In the genomic region with DNA sequence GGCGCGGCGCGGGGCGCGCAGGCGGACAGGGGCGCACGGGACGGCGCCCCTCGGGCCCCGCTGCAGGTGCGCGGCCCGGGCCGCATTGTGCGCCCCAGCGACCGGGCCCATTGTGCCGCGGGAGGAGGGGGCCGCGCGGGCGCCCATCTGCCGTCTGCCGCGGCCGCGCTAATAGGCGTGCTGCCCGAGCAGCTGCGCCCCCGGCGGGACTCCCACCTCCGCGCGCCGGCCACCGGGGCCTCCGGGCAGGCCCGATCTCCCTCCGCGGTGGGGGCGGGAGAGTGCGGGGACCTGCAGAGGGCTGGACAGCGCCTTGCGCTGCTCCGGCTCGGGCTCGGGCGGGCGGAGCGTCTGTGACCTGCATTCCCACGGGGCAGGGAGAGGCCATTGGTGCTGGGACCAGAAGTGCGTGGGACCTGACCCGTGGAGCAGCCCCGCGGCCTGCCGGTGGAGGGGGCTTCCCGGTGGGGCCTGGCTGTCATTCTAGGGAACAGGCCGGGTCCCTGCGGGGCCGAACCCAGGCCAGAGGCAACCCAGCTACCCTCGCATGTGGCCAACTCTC, we compare ENCODE assay signal across 9 cellular contexts. TPM values are rescaled to one million over a fixed set of nuclear protein-coding genes. Genes with fewer than 3 reads are reported as not detected.
DNase-seq lines count a peak whose midpoint lies in the region; ATAC-seq, FAIRE-seq and TF ChIP-seq lines count a peak whose summit lies in the region.
"Had no signal": no experiment of that assay in that cellular context is flagged by ENCODE, and none has a peak within 500 bp of the region (broad histone marks: within the 10 kb centered on the region; RNA-seq: fewer than 3 reads in every experiment).

No MANE protein-coding gene starts in this region.

- H3K27me3 Mint-ChIP-seq in naive thymus-derived CD8-positive, alpha-beta T cell: peaks cover 7 to 28% (median 20%) of the 10 kb centered on the region in 5 donors
- H3K27me3 Mint-ChIP-seq in CD4-positive, alpha-beta memory T cell: peaks cover 13 to 20% of the 10 kb centered on the region in 2 donors

- 4% methylated on average over 33 of the region's 66 CpGs; no CpG with 5 or more reads in 1 of the 2 experiments for WGBS in H1 (ENCODE audit: extremely low coverage in 1 of 2, insufficient coverage in 1 of 2, insufficient read length in 1 of 2, insufficient replicate concordance in 2 of 2, low coverage in 1 of 2, low lambda C conversion rate in 2 of 2, missing lambda C conversion rate in 1 of 2), 2 experiments

- DNase-seq in H1 (ENCODE audit: low read depth in 1 of 2, low spot score in 2 of 2): peak in 1 of 2 experiments; percentile 73
- peak in 2 of 10 donors; percentile 9 to 13 for DNase-seq in naive thymus-derived CD8-positive, alpha-beta T cell
- DNase-seq in NCI-H2171 treated with DMSO at 0.1 percent for 48 hours (lab: John Stamatoyannopoulos, UW): no peak
- no peak for DNase-seq in CD4-positive, alpha-beta memory T cell
- DNase-seq in NCI-H128 (lab: John Stamatoyannopoulos, UW; ENCODE audit: unreplicated experiment): no peak

- no peak overlapping the region for H3K27ac ChIP-seq in BLaER1 treated with 17β-estradiol and CSF1 and Interleukin-3, amounts not matched to agents 10 nM and 100 nM
- H3K27ac ChIP-seq in HUES48 (ENCODE audit: low read depth, low read length): no peak overlapping the region
- H3K27ac ChIP-seq in H1 (ENCODE audit: low read depth, low read length): no peak overlapping the region
- H3K27ac ChIP-seq in CD4-positive, alpha-beta memory T cell (ENCODE audit: low read depth, low read length): no peak overlapping the region
- H3K27ac ChIP-seq: epithelial cell of prostate had no signal

- no peak for TF ChIP-seq EP300 in H1 (IDR thresholded peaks at IDR 0.05; ENCODE audit: borderline replicate concordance in 1 of 2, low read depth in 2 of 2, low read length in 2 of 2)

- H3K18ac ChIP-seq in H1 (ENCODE audit: extremely low read depth, low read length): peak overlapping the region; percentile 60

- no peaks in the 10 kb centered on the region for H3K36me3 Mint-ChIP-seq in naive thymus-derived CD8-positive, alpha-beta T cell
- no peaks in the 10 kb centered on the region for H3K36me3 Mint-ChIP-seq in CD4-positive, alpha-beta memory T cell

- no peak overlapping the region for H3K56ac ChIP-seq in H1 (replicated peaks; ENCODE audit: insufficient read length, low read depth, low read length)

- H3K14ac ChIP-seq in H1 (ENCODE audit: insufficient read length): no peak overlapping the region

- H2AK5ac ChIP-seq in H1 (ENCODE audit: low read depth, low read length): no peak overlapping the region; the same call in 1 of the 2 replicates

- no peak overlapping the region for H2BK12ac ChIP-seq in H1 (ENCODE audit: low read depth, low read length)

- no peak overlapping the region for H4K91ac ChIP-seq in H1 (replicated peaks; ENCODE audit: insufficient read length, low read length)

- intact Hi-C loops in CD4-positive, alpha-beta memory T cell (cut with micrococcal nuclease): no loop called here

- H3K4me3 Mint-ChIP-seq in naive thymus-derived CD8-positive, alpha-beta T cell: peak overlapping the region in 8 of 10 donors; percentile 22 to 75 (median 61)
- peak overlapping the region in 2 of 8 donors; percentile 53 to 58 for H3K4me3 Mint-ChIP-seq in CD4-positive, alpha-beta memory T cell

- H3K9me3 ChIP-seq in BLaER1 treated with 17β-estradiol and CSF1 and Interleukin-3, amounts not matched to agents 10 nM and 100 nM (replicated peaks in 1 of 11): no peaks in the 10 kb centered on the region
- H3K9me3 ChIP-seq in HUES48 (ENCODE audit: control insufficient read depth, insufficient read depth, low read length) (no peaks in the 10 kb centered on the region), H1 (ENCODE audit: insufficient read depth in 2 of 2, low read depth in 1 of 2, low read length in 1 of 2) (no peaks in the 10 kb centered on the region)
- H3K9me3 ChIP-seq in CD4-positive, alpha-beta memory T cell (ENCODE audit: control insufficient read depth in 1 of 2, low read length in 2 of 2): no peaks in the 10 kb centered on the region

- POLR2A ChIA-PET in H1 (lab: Charles Lee; ENCODE audit: partially characterized antibody): interaction anchor here (1.4 to 1.6 kb wide), 2 partner anchors 9 to 11 kb away, joined by 6 to 7 read pairs; no protein-coding TSS in a partner anchor
- POLR2A ChIA-PET in naive thymus-derived CD8-positive, alpha-beta T cell (lab: Charles Lee): no interaction called here
- POLR2A ChIA-PET in CD4-positive, alpha-beta memory T cell (lab: Charles Lee; ENCODE audit: partially characterized antibody): interaction anchor here (3.4 kb wide), 1 partner anchor 81 kb away, joined by 21 read pairs; the partner anchor contains the start of gene TOLLIP

- H3K4me3 ChIP-seq in BLaER1 treated with 17β-estradiol and CSF1 and Interleukin-3, amounts not matched to agents 10 nM and 100 nM: peak overlapping the region in 1 of 10 experiments; percentile 19; a peak in 1 of 20 replicates
- H3K4me3 ChIP-seq in HUES48 (ENCODE audit: low read depth, low read length) (peak overlapping the region; percentile 80), H1 (ENCODE audit: extremely low read depth in 1 of 4, insufficient read depth in 2 of 4, low read depth in 3 of 4, low read length in 4 of 4) (peak overlapping the region; percentile 69 to 76 (median 70))
- H3K4me3 ChIP-seq in CD4-positive, alpha-beta memory T cell (ENCODE audit: low read length in 2 of 2): no peak overlapping the region

- H2AFZ ChIP-seq in H1 (ENCODE audit: low read length): no peak overlapping the region; the same call in 1 of the 2 replicates

- peaks cover 10 to 26% (median 22%) of the 10 kb centered on the region in 10 experiments for H3K4me1 ChIP-seq in BLaER1 treated with 17β-estradiol and CSF1 and Interleukin-3, amounts not matched to agents 10 nM and 100 nM
- H3K4me1 ChIP-seq in HUES48 (ENCODE audit: control insufficient read depth, insufficient read depth, low read length): peaks cover 14% of the 10 kb centered on the region
- peaks cover 0 to 15% (median 8%) of the 10 kb centered on the region in 4 experiments; a peak in 6 of 7 replicates for H3K4me1 ChIP-seq in H1 (replicated peaks in 1 of 4; ENCODE audit: control insufficient read depth in 3 of 4, insufficient read depth in 4 of 4, low read length in 3 of 4)
- H3K4me1 ChIP-seq in CD4-positive, alpha-beta memory T cell (ENCODE audit: insufficient read depth, low read length): peaks cover 9% of the 10 kb centered on the region

- peaks cover 4 to 34% of the 10 kb centered on the region in 2 experiments; a peak in 3 of 4 replicates for H3K79me2 ChIP-seq in H1 (ENCODE audit: control insufficient read depth in 1 of 2, insufficient read depth in 2 of 2, low read length in 2 of 2)

- no peak overlapping the region for H3K9ac ChIP-seq in BLaER1 treated with 17β-estradiol and CSF1 and Interleukin-3, amounts not matched to agents 10 nM and 100 nM
- H3K9ac ChIP-seq in HUES48 (ENCODE audit: low read depth, low read length) (peak overlapping the region; percentile 30; the same call in 1 of the 2 replicates), H1 (replicated peaks in 1 of 4; ENCODE audit: extremely low read depth in 1 of 4, low read depth in 3 of 4, low read length in 3 of 4) (peak overlapping the region in 3 of 4 experiments; percentile 25 to 70 (median 49); a peak in 4 of 7 replicates)

- no peak for TF ChIP-seq POLR2A in H1 (IDR thresholded peaks at IDR 0.05; ENCODE audit: control extremely low read depth in 1 of 2, low read depth in 2 of 2, low read length in 2 of 2)

- peaks cover 0 to 42% (median 10%) of the 10 kb centered on the region in 11 experiments; a peak in 15 of 22 replicates for H4K20me1 ChIP-seq in BLaER1 treated with 17β-estradiol and CSF1 and Interleukin-3, amounts not matched to agents 10 nM and 100 nM
- H4K20me1 ChIP-seq in H1 (replicated peaks in 1 of 2; ENCODE audit: control insufficient read depth in 1 of 2, insufficient read depth in 2 of 2, low read length in 2 of 2): peaks cover 9 to 19% of the 10 kb centered on the region in 2 experiments

- H3K4ac ChIP-seq in H1 (replicated peaks; ENCODE audit: insufficient read length, low read depth, low read length): no peak overlapping the region

- peaks cover 20% of the 10 kb centered on the region for H3K79me1 ChIP-seq in H1 (ENCODE audit: low read depth, low read length)

- peaks cover 2 to 14% (median 8%) of the 10 kb centered on the region in 4 donors for H3K4me1 Mint-ChIP-seq in naive thymus-derived CD8-positive, alpha-beta T cell
- H3K4me1 Mint-ChIP-seq in CD4-positive, alpha-beta memory T cell: peaks cover 4 to 20% (median 9%) of the 10 kb centered on the region in 4 donors

- ATAC-seq in naive thymus-derived CD8-positive, alpha-beta T cell: no peak
- ATAC-seq in GM18502 (IDR thresholded peaks at IDR 0.05; ENCODE audit: poor library complexity, unreplicated experiment): no peak

- no peak overlapping the region for H2BK120ac ChIP-seq in H1 (replicated peaks; ENCODE audit: low read depth, low read length)

- H2BK5ac ChIP-seq in H1 (ENCODE audit: low read depth, low read length): no peak overlapping the region

- peaks cover 53 to 67% (median 62%) of the 10 kb centered on the region in 11 experiments for H3K27me3 ChIP-seq in BLaER1 treated with 17β-estradiol and CSF1 and Interleukin-3, amounts not matched to agents 10 nM and 100 nM
- peaks cover 14% of the 10 kb centered on the region; the same call in 1 of the 2 replicates for H3K27me3 ChIP-seq in HUES48 (ENCODE audit: control insufficient read depth, insufficient read depth, low read length)
- H3K27me3 ChIP-seq in H1 (replicated peaks in 1 of 4; ENCODE audit: control insufficient read depth in 3 of 4, extremely low read depth in 1 of 4, insufficient read depth in 3 of 4, low read length in 3 of 4): peaks cover 0 to 12% (median 7%) of the 10 kb centered on the region in 4 experiments; a peak in 4 of 7 replicates
- peaks cover 8% of the 10 kb centered on the region for H3K27me3 ChIP-seq in CD4-positive, alpha-beta memory T cell (ENCODE audit: insufficient read depth, low read length)

- no peak for TF ChIP-seq CTCF in H1 (IDR thresholded peaks at IDR 0.05; ENCODE audit: control extremely low read depth in 1 of 3, insufficient read depth in 1 of 3, low read depth in 1 of 3, low read length in 3 of 3)

- no peaks in the 10 kb centered on the region for H3K9me3 Mint-ChIP-seq in naive thymus-derived CD8-positive, alpha-beta T cell
- H3K9me3 Mint-ChIP-seq in CD4-positive, alpha-beta memory T cell: peaks cover 0 to 2% (median 0%) of the 10 kb centered on the region in 8 donors

- TF ChIP-seq RAD21 in H1 (IDR thresholded peaks at IDR 0.05 in 1 of 2, conservative IDR thresholded peaks at IDR 0.05 in 1 of 2; ENCODE audit: low read depth in 2 of 2, low read length in 2 of 2): no peak

- CTCF ChIA-PET in H1 (lab: Charles Lee; ENCODE audit: partially characterized antibody): no interaction called here
- CTCF ChIA-PET in CD4-positive, alpha-beta memory T cell (lab: Charles Lee; ENCODE audit: partially characterized antibody): no interaction called here

- peak overlapping the region in 7 of 11 experiments; percentile 11 to 99 (median 21); a peak in 5 of 22 replicates for H3K4me2 ChIP-seq in BLaER1 treated with 17β-estradiol and CSF1 and Interleukin-3, amounts not matched to agents 10 nM and 100 nM
- H3K4me2 ChIP-seq in H1 (ENCODE audit: insufficient read depth in 1 of 2, low read depth in 2 of 2, low read length in 2 of 2): peak overlapping the region; percentile 80 to 97

- no peak overlapping the region for H3K23ac ChIP-seq in H1 (ENCODE audit: insufficient read length)

- no peak overlapping the region for H4K5ac ChIP-seq in H1 (ENCODE audit: insufficient read length, low read depth, low read length)

- H3K27ac Mint-ChIP-seq in naive thymus-derived CD8-positive, alpha-beta T cell: no peak overlapping the region
- no peak overlapping the region for H3K27ac Mint-ChIP-seq in CD4-positive, alpha-beta memory T cell

- peak overlapping the region; percentile 45 for H4K8ac ChIP-seq in H1 (ENCODE audit: extremely low read depth, insufficient read depth, low read length)

- H3K23me2 ChIP-seq in H1 (ENCODE audit: low read depth, low read length): peaks cover 16% of the 10 kb centered on the region; the same call in 1 of the 2 replicates

- H2BK15ac ChIP-seq in H1 (ENCODE audit: low read length): no peak overlapping the region

- no peak overlapping the region for H2BK20ac ChIP-seq in H1 (ENCODE audit: low read length)

- no peak for FAIRE-seq in H1 (lab: Jason Lieb, UNC)

- H3K36me3 ChIP-seq in BLaER1 treated with 17β-estradiol and CSF1 and Interleukin-3, amounts not matched to agents 10 nM and 100 nM: no peaks in the 10 kb centered on the region
- no peaks in the 10 kb centered on the region for H3K36me3 ChIP-seq in HUES48 (ENCODE audit: control insufficient read depth, insufficient read depth, low read length)
- no peaks in the 10 kb centered on the region for H3K36me3 ChIP-seq in H1 (ENCODE audit: control insufficient read depth in 2 of 4, insufficient read depth in 4 of 4, low read length in 3 of 4)
- no peaks in the 10 kb centered on the region for H3K36me3 ChIP-seq in CD4-positive, alpha-beta memory T cell (ENCODE audit: insufficient read depth, low read length)

RNA-seq across cellular contexts. Expression of gene BRSK2, which starts 0.9 kb away (rescaled TPM):
- total RNA-seq in H1 (2021; fragmentation: NEBNext Ultra II Directional; extraction: Animal tissue kit (Norgen Biotek cat#: 25700)): 26.2 and 27.1 TPM in 2 replicates
- 17.3 and 23.9 TPM in 2 replicates for polyA plus RNA-seq in H1 (2011; rRNA removed)
- 18.7 TPM for polyA plus RNA-seq in H1 (2011; cell fraction: cytosol; rRNA removed)
- 79.9 TPM for polyA plus RNA-seq in H1 (2011; cell fraction: nucleus; rRNA removed)
- polyA plus RNA-seq in H1 (2012, experiment 1 of 2): 19.0 to 31.0 TPM (median 27.3 TPM) in 4 replicates
- polyA plus RNA-seq in H1 (2012, experiment 2 of 2): 18.0 TPM
- polyA plus RNA-seq in H1 (2013, experiment 1 of 2): 27.0 TPM
- 24.6 TPM for polyA plus RNA-seq in H1 (2013, experiment 2 of 2)
- polyA minus RNA-seq in H1 (2011; rRNA and poly(A)+ RNA removed): 6.4 and 6.5 TPM in 2 replicates
- polyA minus RNA-seq in H1 (2011; cell fraction: cytosol; rRNA and poly(A)+ RNA removed): 10.0 TPM
- polyA minus RNA-seq in H1 (2011; cell fraction: nucleus; rRNA and poly(A)+ RNA removed): 18.1 TPM
- 1 to 10 TPM in 1 of 2 experiments, under 1 TPM in 1; 0.42 to 1.3 TPM for total RNA-seq in naive thymus-derived CD8-positive, alpha-beta T cell
- not detected for polyA plus RNA-seq in naive thymus-derived CD8-positive, alpha-beta T cell
- under 1 TPM; 0.35 to 0.47 TPM for total RNA-seq in CD4-positive, alpha-beta memory T cell
- polyA plus RNA-seq in CD4-positive, alpha-beta memory T cell: under 1 TPM; 0.18 to 0.30 TPM

Comparison
In these comparisons a context has a peak if more than half of its experiments do, and no peak if none do; other contexts are left out.
1. H3K4me3 ChIP-seq: peak in HUES48 (single experiment) and H1 (4 of 4); none in CD4-positive, alpha-beta memory T cell (0 of 2).
2. H3K9ac ChIP-seq: peak in HUES48 (single experiment) and H1 (3 of 4); none in BLaER1 treated with 17β-estradiol and CSF1 and Interleukin-3, amounts not matched to agents 10 nM and 100 nM (0 of 11).
3. RNA of gene BRSK2, which starts 0.9 kb away (total RNA-seq): 26.2 to 27.1 TPM in H1; 0.42 to 1.3 TPM in naive thymus-derived CD8-positive, alpha-beta T cell and 0.35 to 0.47 TPM in CD4-positive, alpha-beta memory T cell; every median in the first group is over 10 times any median in the second.